Comparison of ENCODE assay signal across 8 cellular contexts in the genomic region with DNA sequence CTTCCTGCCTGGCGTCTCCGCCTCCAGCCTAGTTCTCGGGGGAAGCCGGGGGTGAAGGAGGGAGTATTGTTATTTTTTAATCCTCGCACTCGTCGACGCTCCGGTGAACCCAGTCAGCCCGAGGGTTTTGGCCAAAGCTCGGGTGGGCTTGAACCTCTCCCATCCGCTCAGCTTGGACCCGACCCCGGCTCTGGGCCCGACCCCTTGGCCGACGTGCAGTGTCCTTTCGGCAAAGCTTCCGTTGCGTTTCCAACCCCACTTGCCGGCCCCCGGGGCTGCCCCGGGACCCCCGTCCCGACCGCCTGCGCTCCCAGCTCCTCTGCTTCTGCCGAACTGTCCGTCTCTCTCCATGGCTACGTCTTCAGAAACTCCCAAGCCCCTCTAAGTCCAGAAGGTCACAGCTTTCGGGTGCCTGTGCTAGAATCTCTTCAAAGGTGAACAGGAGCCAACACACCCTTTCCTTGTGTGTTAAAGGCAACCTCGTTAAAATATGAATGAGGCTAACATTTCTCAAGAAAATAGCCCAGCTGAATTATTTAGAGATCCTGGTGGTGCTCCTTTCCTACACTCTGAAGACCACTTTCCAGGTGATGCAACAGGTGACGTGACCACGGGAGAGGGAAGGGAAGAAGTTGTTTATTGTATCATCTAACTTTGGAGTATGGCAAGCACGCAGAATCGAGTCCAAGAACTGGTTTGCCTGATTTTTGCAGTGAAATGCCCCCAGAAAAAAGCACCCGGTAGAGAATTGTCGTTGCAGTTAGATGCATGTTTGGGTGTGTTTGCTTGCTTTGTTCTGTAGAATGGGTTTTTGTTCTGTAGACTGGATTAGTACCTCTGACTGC. TPM values are rescaled to one million over a fixed set of nuclear protein-coding genes. Genes with fewer than 3 reads are reported as not detected.
A peak's percentile ranks its signal among the peaks of the same experiment; 100 is the strongest.
DNase-seq lines count a peak whose midpoint lies in the region; ATAC-seq and TF ChIP-seq lines count a peak whose summit lies in the region.

No MANE protein-coding gene starts in this region.

- H3K27me3 ChIP-seq in Peyer's patch (no peaks in the 10 kb centered on the region), psoas muscle (ENCODE audit: insufficient read depth in 3 of 3, low read length in 2 of 3) (no peaks in the 10 kb centered on the region)

- intact Hi-C loops in psoas muscle (cut with DNase I), result loop anchor here (5.0 to 10.0 kb wide), 5 partner anchors 51 to 311 kb away; partner anchors contain the start of genes ADSS2 (in 1 of the 2) and CATSPERE (in 1 of the 2)

- no peak for TF ChIP-seq POLR2A in Peyer's patch (IDR thresholded peaks at IDR 0.05)

- H3K36me3 ChIP-seq in Peyer's patch (no peaks in the 10 kb centered on the region), psoas muscle (ENCODE audit: insufficient read depth in 1 of 2, low read depth in 1 of 2) (no peaks in the 10 kb centered on the region)

- H3K27ac ChIP-seq in Peyer's patch, result peak overlapping the region; percentile 90 to 98 (median 95)
- peak overlapping the region; percentile 99 for H3K27ac ChIP-seq in psoas muscle

- H3K4me1 ChIP-seq in Peyer's patch (peaks cover 0 to 19% (median 4%) of the 10 kb centered on the region in 4 donors), psoas muscle (peaks cover 38% of the 10 kb centered on the region)

- no peak for TF ChIP-seq CTCF in Peyer's patch (IDR thresholded peaks at IDR 0.05)
- TF ChIP-seq CTCF in fibroblast of mammary gland (conservative IDR thresholded peaks at IDR 0.05; ENCODE audit: control insufficient read depth, insufficient read depth, low read depth, low read length), result no peak
- no peak for TF ChIP-seq CTCF in psoas muscle (IDR thresholded peaks at IDR 0.05)

- H3K4me3 ChIP-seq in Peyer's patch (peak overlapping the region; percentile 71 to 90 (median 86)), fibroblast of mammary gland (ENCODE audit: control insufficient read depth, low read depth, low read length) (peak overlapping the region; percentile 61), psoas muscle (peak overlapping the region; percentile 98)

- peak in 2 of 4 donors; percentile 0 to 1 for ATAC-seq in psoas muscle

- 1% methylated on average over 33 to 38 of the region's 38 CpGs for WGBS in psoas muscle, 3 donors

- peak; percentile 70 for DNase-seq in activated CD8-positive, alpha-beta memory T cell treated with anti-CD3 and anti-CD28 coated beads for 24 hours
- DNase-seq in activated CD8-positive, alpha-beta memory T cell treated with anti-CD3 and anti-CD28 coated beads, Interleukin-2, amount 50 U/mL, for 4 hours, result no peak
- DNase-seq in Peyer's patch (peak in 1 of 3 donors; percentile 22), fibroblast of mammary gland (ENCODE audit: low read depth) (peak; percentile 6), psoas muscle (no peak), SW 1271 (lab: John Stamatoyannopoulos, UW) (no peak)
- DNase-seq in effector CD4-positive, alpha-beta T cell, result no peak
- DNase-seq in activated CD4-positive, alpha-beta T cell treated with anti-CD3 and anti-CD28 coated beads for 4 hours, result no peak

- H3K9me3 ChIP-seq in Peyer's patch (no peaks in the 10 kb centered on the region), psoas muscle (no peaks in the 10 kb centered on the region)

RNA-seq across cellular contexts. Expression of gene DESI2, which starts 0.7 kb away (rescaled TPM):
- 10 to 100 TPM; 19.8 to 41.0 (median 25.7) TPM for total RNA-seq in Peyer's patch
- 10 to 100 TPM; 18.3 to 20.1 (median 19.6) TPM for total RNA-seq in psoas muscle
- 10 to 100 TPM; 10.9 to 43.3 (median 14.5) TPM for polyA plus RNA-seq in psoas muscle

Comparison
In these comparisons a context has a peak if more than half of its experiments do, and no peak if none do; other contexts are left out.
1. DNase-seq: peak in activated CD8-positive, alpha-beta memory T cell treated with anti-CD3 and anti-CD28 coated beads for 24 hours (single experiment) and fibroblast of mammary gland (single experiment); none in activated CD8-positive, alpha-beta memory T cell treated with anti-CD3 and anti-CD28 coated beads, Interleukin-2, amount 50 U/mL, for 4 hours (single experiment), psoas muscle (0 of 2), effector CD4-positive, alpha-beta T cell (single experiment), SW 1271 (0 of 2) and activated CD4-positive, alpha-beta T cell treated with anti-CD3 and anti-CD28 coated beads for 4 hours (0 of 2).
2. Peak in every context shown above with its lines, with median percentiles within 50 percentile points of each other: H3K4me3 ChIP-seq.